Comparison of ENCODE assay signal across 1 cellular context in the genomic region with DNA sequence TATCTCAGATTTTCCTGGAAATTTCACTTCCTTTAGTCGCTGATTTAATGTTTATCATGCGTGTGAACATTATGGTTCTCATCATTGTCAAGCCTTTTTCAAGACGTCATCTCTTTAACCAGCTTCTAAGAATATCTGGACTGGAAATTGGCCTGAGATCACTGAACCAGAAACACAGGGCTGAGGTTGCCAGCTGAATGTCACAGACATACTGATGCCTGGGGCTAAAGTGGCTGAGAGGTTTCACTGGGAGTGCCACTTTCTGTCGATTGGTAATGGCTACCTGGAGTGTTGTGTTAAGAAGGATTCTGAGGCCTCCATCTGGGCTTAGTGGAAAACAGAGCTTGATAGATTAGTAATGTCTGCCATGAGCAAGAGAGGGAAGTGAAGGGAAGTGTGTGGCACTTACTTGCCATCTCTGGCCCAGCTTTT.
TF ChIP-seq lines count a peak whose summit lies in the region.

No MANE protein-coding gene starts in this region.

TF ChIP-seq in K562, 482 proteins besides CTCF, POLR2A, EP300 and RAD21 (continued from another document):
- TF ChIP-seq, protein P1, sequence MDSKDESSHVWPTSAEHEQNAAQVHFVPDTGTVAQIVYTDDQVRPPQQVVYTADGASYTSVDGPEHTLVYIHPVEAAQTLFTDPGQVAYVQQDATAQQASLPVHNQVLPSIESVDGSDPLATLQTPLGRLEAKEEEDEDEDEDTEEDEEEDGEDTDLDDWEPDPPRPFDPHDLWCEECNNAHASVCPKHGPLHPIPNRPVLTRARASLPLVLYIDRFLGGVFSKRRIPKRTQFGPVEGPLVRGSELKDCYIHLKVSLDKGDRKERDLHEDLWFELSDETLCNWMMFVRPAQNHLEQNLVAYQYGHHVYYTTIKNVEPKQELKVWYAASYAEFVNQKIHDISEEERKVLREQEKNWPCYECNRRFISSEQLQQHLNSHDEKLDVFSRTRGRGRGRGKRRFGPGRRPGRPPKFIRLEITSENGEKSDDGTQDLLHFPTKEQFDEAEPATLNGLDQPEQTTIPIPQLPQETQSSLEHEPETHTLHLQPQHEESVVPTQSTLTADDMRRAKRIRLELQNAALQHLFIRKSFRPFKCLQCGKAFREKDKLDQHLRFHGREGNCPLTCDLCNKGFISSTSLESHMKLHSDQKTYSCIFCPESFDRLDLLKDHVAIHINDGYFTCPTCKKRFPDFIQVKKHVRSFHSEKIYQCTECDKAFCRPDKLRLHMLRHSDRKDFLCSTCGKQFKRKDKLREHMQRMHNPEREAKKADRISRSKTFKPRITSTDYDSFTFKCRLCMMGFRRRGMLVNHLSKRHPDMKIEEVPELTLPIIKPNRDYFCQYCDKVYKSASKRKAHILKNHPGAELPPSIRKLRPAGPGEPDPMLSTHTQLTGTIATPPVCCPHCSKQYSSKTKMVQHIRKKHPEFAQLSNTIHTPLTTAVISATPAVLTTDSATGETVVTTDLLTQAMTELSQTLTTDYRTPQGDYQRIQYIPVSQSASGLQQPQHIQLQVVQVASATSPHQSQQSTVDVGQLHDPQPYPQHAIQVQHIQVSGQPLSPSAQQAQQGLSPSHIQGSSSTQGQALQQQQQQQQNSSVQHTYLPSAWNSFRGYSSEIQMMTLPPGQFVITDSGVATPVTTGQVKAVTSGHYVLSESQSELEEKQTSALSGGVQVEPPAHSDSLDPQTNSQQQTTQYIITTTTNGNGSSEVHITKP (IDR thresholded peaks at IDR 0.05; ENCODE audit: partially characterized antibody): no peak
- TF ChIP-seq CBX3 (IDR thresholded peaks at IDR 0.05; ENCODE audit: borderline replicate concordance in 1 of 2, low read length in 2 of 2) (peak in 1 of 2 experiments; percentile 53; a peak in 1 of 3 replicates), ZKSCAN8 (CRISPR knock-in tag; IDR thresholded peaks at IDR 0.05) (no peak), POLR2AphosphoS2 (IDR thresholded peaks at IDR 0.05; ENCODE audit: low read length) (no peak), HNRNPL (IDR thresholded peaks at IDR 0.05; ENCODE audit: low read depth, low read length) (no peak), ZNF23 (CRISPR knock-in tag; IDR thresholded peaks at IDR 0.05) (peak; percentile 98), TEAD1 (CRISPR knock-in tag; IDR thresholded peaks at IDR 0.05) (no peak), GABPA (tag; conservative IDR thresholded peaks at IDR 0.05; ENCODE audit: low read depth) (no peak), TSC22D4 (tag; IDR thresholded peaks at IDR 0.05) (no peak), ZC3H11A (IDR thresholded peaks at IDR 0.05; ENCODE audit: low read depth, low read length) (no peak), ZNF263 (CRISPR knock-in tag; IDR thresholded peaks at IDR 0.05; ENCODE audit: borderline replicate concordance) (no peak), ZKSCAN3 (CRISPR knock-in tag; IDR thresholded peaks at IDR 0.05) (no peak), MEF2A (IDR thresholded peaks at IDR 0.05; ENCODE audit: control insufficient read depth, low read depth, low read length) (no peak), RBM39 (optimal IDR thresholded peaks at IDR 0.05; ENCODE audit: low read depth, low read length) (no peak), ZNF431 (CRISPR knock-in tag; IDR thresholded peaks at IDR 0.05) (no peak), HNRNPH1 (optimal IDR thresholded peaks at IDR 0.05; ENCODE audit: low read depth, low read length) (no peak), IRF2 (CRISPR knock-in tag; IDR thresholded peaks at IDR 0.05) (no peak), CCAR2 (IDR thresholded peaks at IDR 0.05; ENCODE audit: low read depth, low read length) (no peak), FOXM1 (IDR thresholded peaks at IDR 0.05; ENCODE audit: low read depth) (no peak), FOXM1 (CRISPR knock-in tag; IDR thresholded peaks at IDR 0.05; ENCODE audit: low read depth) (no peak), ARNT (IDR thresholded peaks at IDR 0.05) (no peak), MTF1 (CRISPR knock-in tag; IDR thresholded peaks at IDR 0.05; ENCODE audit: borderline replicate concordance) (no peak), ZNF79 (CRISPR knock-in tag; IDR thresholded peaks at IDR 0.05; ENCODE audit: low read depth) (no peak), SMARCA5 (IDR thresholded peaks at IDR 0.05) (peak; percentile 84), MTA3 (IDR thresholded peaks at IDR 0.05; ENCODE audit: borderline replicate concordance) (no peak), SOX6 (IDR thresholded peaks at IDR 0.05) (no peak), ZNF583 (CRISPR knock-in tag; IDR thresholded peaks at IDR 0.05) (no peak), LARP7 (IDR thresholded peaks at IDR 0.05) (no peak), CBX1 (IDR thresholded peaks at IDR 0.05; ENCODE audit: low read depth) (no peak), JUND (IDR thresholded peaks at IDR 0.05; ENCODE audit: borderline replicate concordance, low read depth, low read length) (no peak), JUND (tag; IDR thresholded peaks at IDR 0.05; ENCODE audit: borderline replicate concordance, low read depth, low read length) (no peak), KDM1A (IDR thresholded peaks at IDR 0.05) (peak in 1 of 2 experiments; percentile 38; a peak in 1 of 4 replicates), NCOR1 (IDR thresholded peaks at IDR 0.05) (no peak)
- TF ChIP-seq, protein P2, sequence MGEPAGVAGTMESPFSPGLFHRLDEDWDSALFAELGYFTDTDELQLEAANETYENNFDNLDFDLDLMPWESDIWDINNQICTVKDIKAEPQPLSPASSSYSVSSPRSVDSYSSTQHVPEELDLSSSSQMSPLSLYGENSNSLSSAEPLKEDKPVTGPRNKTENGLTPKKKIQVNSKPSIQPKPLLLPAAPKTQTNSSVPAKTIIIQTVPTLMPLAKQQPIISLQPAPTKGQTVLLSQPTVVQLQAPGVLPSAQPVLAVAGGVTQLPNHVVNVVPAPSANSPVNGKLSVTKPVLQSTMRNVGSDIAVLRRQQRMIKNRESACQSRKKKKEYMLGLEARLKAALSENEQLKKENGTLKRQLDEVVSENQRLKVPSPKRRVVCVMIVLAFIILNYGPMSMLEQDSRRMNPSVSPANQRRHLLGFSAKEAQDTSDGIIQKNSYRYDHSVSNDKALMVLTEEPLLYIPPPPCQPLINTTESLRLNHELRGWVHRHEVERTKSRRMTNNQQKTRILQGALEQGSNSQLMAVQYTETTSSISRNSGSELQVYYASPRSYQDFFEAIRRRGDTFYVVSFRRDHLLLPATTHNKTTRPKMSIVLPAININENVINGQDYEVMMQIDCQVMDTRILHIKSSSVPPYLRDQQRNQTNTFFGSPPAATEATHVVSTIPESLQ (CRISPR knock-in tag; IDR thresholded peaks at IDR 0.05): no peak
- TF ChIP-seq, protein P3, sequence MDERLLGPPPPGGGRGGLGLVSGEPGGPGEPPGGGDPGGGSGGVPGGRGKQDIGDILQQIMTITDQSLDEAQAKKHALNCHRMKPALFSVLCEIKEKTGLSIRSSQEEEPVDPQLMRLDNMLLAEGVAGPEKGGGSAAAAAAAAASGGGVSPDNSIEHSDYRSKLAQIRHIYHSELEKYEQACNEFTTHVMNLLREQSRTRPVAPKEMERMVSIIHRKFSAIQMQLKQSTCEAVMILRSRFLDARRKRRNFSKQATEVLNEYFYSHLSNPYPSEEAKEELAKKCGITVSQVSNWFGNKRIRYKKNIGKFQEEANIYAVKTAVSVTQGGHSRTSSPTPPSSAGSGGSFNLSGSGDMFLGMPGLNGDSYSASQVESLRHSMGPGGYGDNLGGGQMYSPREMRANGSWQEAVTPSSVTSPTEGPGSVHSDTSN (CRISPR knock-in tag; IDR thresholded peaks at IDR 0.05; ENCODE audit: low read depth): no peak
- TF ChIP-seq, protein P3 (tag; conservative IDR thresholded peaks at IDR 0.05; ENCODE audit: low read depth): no peak
- TF ChIP-seq, protein P4, sequence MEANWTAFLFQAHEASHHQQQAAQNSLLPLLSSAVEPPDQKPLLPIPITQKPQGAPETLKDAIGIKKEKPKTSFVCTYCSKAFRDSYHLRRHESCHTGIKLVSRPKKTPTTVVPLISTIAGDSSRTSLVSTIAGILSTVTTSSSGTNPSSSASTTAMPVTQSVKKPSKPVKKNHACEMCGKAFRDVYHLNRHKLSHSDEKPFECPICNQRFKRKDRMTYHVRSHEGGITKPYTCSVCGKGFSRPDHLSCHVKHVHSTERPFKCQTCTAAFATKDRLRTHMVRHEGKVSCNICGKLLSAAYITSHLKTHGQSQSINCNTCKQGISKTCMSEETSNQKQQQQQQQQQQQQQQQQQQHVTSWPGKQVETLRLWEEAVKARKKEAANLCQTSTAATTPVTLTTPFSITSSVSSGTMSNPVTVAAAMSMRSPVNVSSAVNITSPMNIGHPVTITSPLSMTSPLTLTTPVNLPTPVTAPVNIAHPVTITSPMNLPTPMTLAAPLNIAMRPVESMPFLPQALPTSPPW (CRISPR knock-in tag; IDR thresholded peaks at IDR 0.05): no peak
- TF ChIP-seq, protein P5, sequence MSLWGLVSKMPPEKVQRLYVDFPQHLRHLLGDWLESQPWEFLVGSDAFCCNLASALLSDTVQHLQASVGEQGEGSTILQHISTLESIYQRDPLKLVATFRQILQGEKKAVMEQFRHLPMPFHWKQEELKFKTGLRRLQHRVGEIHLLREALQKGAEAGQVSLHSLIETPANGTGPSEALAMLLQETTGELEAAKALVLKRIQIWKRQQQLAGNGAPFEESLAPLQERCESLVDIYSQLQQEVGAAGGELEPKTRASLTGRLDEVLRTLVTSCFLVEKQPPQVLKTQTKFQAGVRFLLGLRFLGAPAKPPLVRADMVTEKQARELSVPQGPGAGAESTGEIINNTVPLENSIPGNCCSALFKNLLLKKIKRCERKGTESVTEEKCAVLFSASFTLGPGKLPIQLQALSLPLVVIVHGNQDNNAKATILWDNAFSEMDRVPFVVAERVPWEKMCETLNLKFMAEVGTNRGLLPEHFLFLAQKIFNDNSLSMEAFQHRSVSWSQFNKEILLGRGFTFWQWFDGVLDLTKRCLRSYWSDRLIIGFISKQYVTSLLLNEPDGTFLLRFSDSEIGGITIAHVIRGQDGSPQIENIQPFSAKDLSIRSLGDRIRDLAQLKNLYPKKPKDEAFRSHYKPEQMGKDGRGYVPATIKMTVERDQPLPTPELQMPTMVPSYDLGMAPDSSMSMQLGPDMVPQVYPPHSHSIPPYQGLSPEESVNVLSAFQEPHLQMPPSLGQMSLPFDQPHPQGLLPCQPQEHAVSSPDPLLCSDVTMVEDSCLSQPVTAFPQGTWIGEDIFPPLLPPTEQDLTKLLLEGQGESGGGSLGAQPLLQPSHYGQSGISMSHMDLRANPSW (CRISPR knock-in tag; IDR thresholded peaks at IDR 0.05): no peak
